ENCODE assay signal across 37 cellular contexts in genomic region chr21:32415999-32416398, GRCh38. TPM values are rescaled to one million over a fixed set of nuclear protein-coding genes. Genes with fewer than 3 reads are reported as not detected.
DNase-seq lines count a peak whose midpoint lies in the region; ATAC-seq, FAIRE-seq and TF ChIP-seq lines count a peak whose summit lies in the region.
"Had no signal": no experiment of that assay in that cellular context is flagged by ENCODE, and none has a peak within 500 bp of the region (broad histone marks: within the 10 kb centered on the region; RNA-seq: fewer than 3 reads in every experiment).

No MANE protein-coding gene starts in this region.

- no TSS peak for BruUV-seq in HCT116 (replicated peaks; lab: Mats Ljungman, UMichigan)

- H3K27ac ChIP-seq in A549 (peak overlapping the region; percentile 98 to 100), HCT116 (ENCODE audit: low read depth, low read length) (no peak overlapping the region), cingulate gyrus (ENCODE audit: low read depth, low read length) (peak overlapping the region; percentile 40), neural progenitor cell (no peak overlapping the region), kidney (ENCODE audit: low read depth in 2 of 2, low read length in 2 of 2) (no peak overlapping the region)
- H3K27ac ChIP-seq: BLaER1 treated with 17β-estradiol and CSF1 and Interleukin-3, amounts not matched to agents 10 nM and 100 nM; hepatocyte; Peyer's patch had no signal

- no peak overlapping the region for H3K4me3 Mint-ChIP-seq in neural progenitor cell
- H3K4me3 Mint-ChIP-seq: activated CD4-positive, alpha-beta T cell treated with anti-CD3 and anti-CD28 coated beads for 36 hours; activated CD8-positive, alpha-beta T cell treated with anti-CD3 and anti-CD28 coated beads for 36 hours; activated T-helper 17 cell treated with anti-CD3 and anti-CD28 coated beads, Interleukin-2, amount 50 U/mL, for 72 hours had no signal

- H3K4me2 ChIP-seq in A549: peak overlapping the region; percentile 99
- H3K4me2 ChIP-seq in HCT116 (ENCODE audit: low read length): 0 out of 2 replicates have a peak overlapping the region, but pooled peaks have one; percentile 0
- H3K4me2 ChIP-seq in neural progenitor cell: peak overlapping the region; percentile 78
- H3K4me2 ChIP-seq: BLaER1 treated with 17β-estradiol and CSF1 and Interleukin-3, amounts not matched to agents 10 nM and 100 nM; hepatocyte had no signal

- H3K4me3 ChIP-seq in A549: peak overlapping the region; percentile 58; the same call in 1 of the 3 replicates
- H3K4me3 ChIP-seq in HCT116 (replicated peaks in 1 of 2; ENCODE audit: low read depth in 1 of 2, low read length in 2 of 2): no peak overlapping the region
- H3K4me3 ChIP-seq in neural progenitor cell: peak overlapping the region; percentile 13
- no peak overlapping the region for H3K4me3 ChIP-seq in kidney (ENCODE audit: low read length in 2 of 2)
- H3K4me3 ChIP-seq: BLaER1 treated with 17β-estradiol and CSF1 and Interleukin-3, amounts not matched to agents 10 nM and 100 nM; hepatocyte; transverse colon had no signal

- TF ChIP-seq EP300 in A549 (IDR thresholded peaks at IDR 0.05): no peak

- H2AFZ ChIP-seq in HCT116 (ENCODE audit: low read depth, low read length, poor library complexity, severe bottlenecking) (no peak overlapping the region), neural progenitor cell (replicated peaks) (peak overlapping the region; percentile 82)
- H2AFZ ChIP-seq: hepatocyte had no signal

- no peaks in the 10 kb centered on the region for H3K36me3 Mint-ChIP-seq in neural progenitor cell

- H3K4me1 ChIP-seq in A549 (peaks cover 50% of the 10 kb centered on the region), HCT116 (ENCODE audit: control insufficient read depth in 1 of 2, insufficient read depth in 2 of 2, low read length in 2 of 2) (peaks cover 29 to 38% of the 10 kb centered on the region in 2 experiments; a peak in 3 of 4 replicates), neural progenitor cell (peaks cover 37% of the 10 kb centered on the region), kidney (ENCODE audit: control insufficient read depth in 1 of 2, insufficient read depth in 1 of 2, low read depth in 1 of 2, low read length in 2 of 2) (peaks cover 0 to 4% of the 10 kb centered on the region in 2 donors)

- DNase-seq in A549 (ENCODE audit: low read depth in 1 of 2, low spot score in 1 of 2) (no peak), HCT116 (ENCODE audit: low read depth, low spot score) (no peak), neural progenitor cell (ENCODE audit: low spot score) (no peak), iPS-NIHi7 (ENCODE audit: extremely low spot score) (no peak), pons (ENCODE audit: low spot score) (no peak), kidney (no peak), glomerular visceral epithelial cell (ENCODE audit: extremely low spot score) (no peak)
- DNase-seq: activated CD4-positive, alpha-beta T cell treated with anti-CD3 and anti-CD28 coated beads for 36 hours; activated CD8-positive, alpha-beta T cell treated with anti-CD3 and anti-CD28 coated beads for 36 hours; activated naive CD4-positive, alpha-beta T cell treated with anti-CD3 and anti-CD28 coated beads, Interleukin-2, amount 50 U/mL, for 16 hours; COR-L47; cortex of kidney; DMS53; foreskin melanocyte; HCEC 1CT; Kasumi-1; left colon; mesendoderm; MV-4-11; NCI-H1436; NCI-H2081 treated with DMSO at 0.1 percent for 48 hours; NCI-H446; NCI-H748 treated with DMSO at 0.1 percent for 48 hours; Peyer's patch; SHP77 treated with DMSO at 0.1 percent for 48 hours; stimulated activated CD4-positive, alpha-beta T cell treated with anti-CD3 and anti-CD28 coated beads, Interleukin-12 subunit alpha, Interleukin-12 subunit beta, amount 100 ng/mL, for 4 hours; stimulated activated CD4-positive, alpha-beta T cell treated with anti-CD3 and anti-CD28 coated beads, Interleukin-2, amount 100 ng/mL, for 48 hours; T1000; transverse colon had no signal

- no peak for TF ChIP-seq RAD21 in A549 (conservative IDR thresholded peaks at IDR 0.05 in 1 of 2, IDR thresholded peaks at IDR 0.05 in 1 of 2)
- TF ChIP-seq RAD21 in HCT116 (IDR thresholded peaks at IDR 0.05; ENCODE audit: low read depth): no peak

- H3K9ac ChIP-seq in HCT116 (ENCODE audit: low read length) (no peak overlapping the region), neural progenitor cell (no peak overlapping the region), kidney (ENCODE audit: low read length in 2 of 2) (no peak overlapping the region)
- H3K9ac ChIP-seq: BLaER1 treated with 17β-estradiol and CSF1 and Interleukin-3, amounts not matched to agents 10 nM and 100 nM had no signal

- peaks cover 34% of the 10 kb centered on the region for H3K27me3 Mint-ChIP-seq in neural progenitor cell (ENCODE audit: insufficient read depth, low read depth)
- H3K27me3 Mint-ChIP-seq: activated CD4-positive, alpha-beta T cell treated with anti-CD3 and anti-CD28 coated beads for 36 hours; activated CD8-positive, alpha-beta T cell treated with anti-CD3 and anti-CD28 coated beads for 36 hours; activated T-helper 17 cell treated with anti-CD3 and anti-CD28 coated beads, Interleukin-2, amount 50 U/mL, for 72 hours had no signal

- TF ChIP-seq CTCF in A549 (IDR thresholded peaks at IDR 0.05) (no peak), HCT116 (IDR thresholded peaks at IDR 0.05 in 2 of 3, conservative IDR thresholded peaks at IDR 0.05 in 1 of 3; ENCODE audit: borderline replicate concordance in 1 of 3, insufficient read depth in 1 of 3, low read depth in 2 of 3, low read length in 2 of 3) (no peak), neural progenitor cell (IDR thresholded peaks at IDR 0.05) (no peak), kidney (IDR thresholded peaks at IDR 0.05; ENCODE audit: borderline replicate concordance, extremely low read depth, insufficient read depth) (no peak)

- H3K79me2 ChIP-seq in HCT116 (ENCODE audit: insufficient read depth, low read length) (peaks cover 84% of the 10 kb centered on the region), neural progenitor cell (ENCODE audit: low read depth) (no peaks in the 10 kb centered on the region)
- H3K79me2 ChIP-seq: hepatocyte had no signal

- ATAC-seq in A549: no peak
- no peak for ATAC-seq in HCT116
- ATAC-seq: activated CD4-positive, alpha-beta T cell treated with anti-CD3 and anti-CD28 coated beads for 36 hours; activated CD8-positive, alpha-beta T cell treated with anti-CD3 and anti-CD28 coated beads for 36 hours; activated T-helper 17 cell treated with anti-CD3 and anti-CD28 coated beads, Interleukin-2, amount 50 U/mL, for 72 hours; esophagus mucosa; left colon; sciatic nerve had no signal

- POLR2A ChIA-PET in A549 (lab: Yijun Ruan, JAX) (no interaction called here), HCT116 (lab: Charles Lee) (no interaction called here)

- H3K27ac Mint-ChIP-seq in neural progenitor cell: peak overlapping the region; percentile 58
- H3K27ac Mint-ChIP-seq: activated CD4-positive, alpha-beta T cell treated with anti-CD3 and anti-CD28 coated beads for 36 hours; activated CD8-positive, alpha-beta T cell treated with anti-CD3 and anti-CD28 coated beads for 36 hours; activated T-helper 17 cell treated with anti-CD3 and anti-CD28 coated beads, Interleukin-2, amount 50 U/mL, for 72 hours had no signal

- peaks cover 40% of the 10 kb centered on the region for H3F3A ChIP-seq in neural progenitor cell (ENCODE audit: low read depth)

- H3K27me3 ChIP-seq in HCT116 (ENCODE audit: insufficient read depth, low read length): no peaks in the 10 kb centered on the region
- H3K27me3 ChIP-seq in neural progenitor cell: peaks cover 49% of the 10 kb centered on the region
- H3K27me3 ChIP-seq: Peyer's patch, transverse colon had no signal

- H3K4me1 Mint-ChIP-seq in neural progenitor cell: peaks cover 32% of the 10 kb centered on the region

- FAIRE-seq in A549 (lab: Jason Lieb, UNC) (no peak), kidney (lab: Jason Lieb, UNC) (no peak)
- FAIRE-seq: GM12892 had no signal

- no peaks in the 10 kb centered on the region for H3K9me3 ChIP-seq in A549
- no peaks in the 10 kb centered on the region for H3K9me3 ChIP-seq in HCT116 (ENCODE audit: control insufficient read depth in 1 of 2, insufficient read depth in 1 of 2, low read depth in 1 of 2, low read length in 2 of 2)
- no peaks in the 10 kb centered on the region for H3K9me3 ChIP-seq in neural progenitor cell (ENCODE audit: low read depth)
- H3K9me3 ChIP-seq in kidney (ENCODE audit: control insufficient read depth in 1 of 2, low read length in 2 of 2): no peaks in the 10 kb centered on the region
- H3K9me3 ChIP-seq: BLaER1 treated with 17β-estradiol and CSF1 and Interleukin-3, amounts not matched to agents 10 nM and 100 nM; Peyer's patch; transverse colon had no signal

- WGBS in A549 (ENCODE audit: missing lambda C conversion rate): 88% methylated on average over 1 of the region's 2 CpGs

- intact Hi-C loops in HCT116 (cut with micrococcal nuclease) (no loop called here), kidney (cut with DNase I) (no loop called here)

- TF ChIP-seq POLR2A in A549 (IDR thresholded peaks at IDR 0.05; ENCODE audit: low read length) (no peak), HCT116 (IDR thresholded peaks at IDR 0.05; ENCODE audit: borderline replicate concordance, extremely low read depth, insufficient read depth, insufficient read length) (no peak)

- H3K36me3 ChIP-seq in HCT116 (ENCODE audit: control insufficient read depth in 1 of 2, insufficient read depth in 2 of 2, low read length in 2 of 2) (peaks cover 0 to 4% of the 10 kb centered on the region in 2 experiments; a peak in 1 of 4 replicates), neural progenitor cell (no peaks in the 10 kb centered on the region), kidney (ENCODE audit: control insufficient read depth in 1 of 2, insufficient read depth in 2 of 2, low read length in 2 of 2) (no peaks in the 10 kb centered on the region)
- H3K36me3 ChIP-seq: BLaER1 treated with 17β-estradiol and CSF1 and Interleukin-3, amounts not matched to agents 10 nM and 100 nM; Peyer's patch; transverse colon had no signal

- RAD21 ChIA-PET in HCT116 (lab: Charles Lee; ENCODE audit: low non-redundant PET in 1 of 2, low total read pairs in 2 of 2, uncharacterized antibody in 2 of 2, unreplicated experiment in 2 of 2): no interaction called here

- H4K20me1 ChIP-seq in HCT116 (ENCODE audit: insufficient read depth) (no peaks in the 10 kb centered on the region), neural progenitor cell (ENCODE audit: low read depth) (peaks cover 4% of the 10 kb centered on the region)

- H3K9me2 ChIP-seq in HCT116 (ENCODE audit: insufficient read depth): no peaks in the 10 kb centered on the region

- no peaks in the 10 kb centered on the region for H3K9me3 Mint-ChIP-seq in neural progenitor cell
- H3K9me3 Mint-ChIP-seq: activated CD8-positive, alpha-beta T cell treated with anti-CD3 and anti-CD28 coated beads for 36 hours; activated T-helper 17 cell treated with anti-CD3 and anti-CD28 coated beads, Interleukin-2, amount 50 U/mL, for 72 hours had no signal

- CTCF ChIA-PET in A549 (lab: Yijun Ruan, JAX): interaction anchor here (1.0 to 9.2 kb wide), 9 partner anchors 49 to 193 kb away, joined by 3 to 61 read pairs (median 4); no protein-coding TSS in a partner anchor
- CTCF ChIA-PET in HCT116 (lab: Charles Lee): interaction anchor here (0.8 to 2.7 kb wide), 3 partner anchors 153 to 185 kb away, joined by 3 to 22 read pairs (median 3); no protein-coding TSS in a partner anchor

RNA-seq across cellular contexts. Expression of gene EVA1C, which starts 3.5 kb away (rescaled TPM):
- 41.1 and 45.5 TPM in 2 replicates for polyA plus RNA-seq in A549 (2011; rRNA removed)
- polyA plus RNA-seq in A549 (2012; cell fraction: cytosol; rRNA removed): 14.5 and 15.7 TPM in 2 replicates
- 13.0 and 15.6 TPM in 2 replicates for polyA plus RNA-seq in A549 (2012; cell fraction: nucleus; rRNA removed)
- 42.3 to 50.4 TPM (median 48.0 TPM) in 3 replicates for polyA plus RNA-seq in A549 (2017; fragmentation: RNase III; extraction: RNeasy Plus Mini Kit Qiagen cat#74134 plus additional on column Dnase treatment)
- 22.8 and 29.4 TPM in 2 replicates for polyA minus RNA-seq in A549 (2011; rRNA and poly(A)+ RNA removed)
- total RNA-seq in HCT116 (2021; ENCODE audit: unreplicated experiment): 29.3 TPM
- polyA plus RNA-seq in HCT116 (2012): 13.5 and 14.9 TPM in 2 replicates
- 0.56 and 1.2 TPM in 2 replicates for total RNA-seq in neural progenitor cell (ENCODE audit: low replicate concordance)
- total RNA-seq in kidney: 63.4 TPM
- polyA plus RNA-seq in kidney (ENCODE audit: insufficient read depth, low read depth, low replicate concordance): 13.8 TPM
- total RNA-seq: G401 had no signal

RNA-seq across cellular contexts. Expression of gene URB1, which starts 23.2 kb away (rescaled TPM):
- polyA plus RNA-seq in A549 (2011; rRNA removed) (8.7 and 9.0 TPM in 2 replicates), A549 (2017; fragmentation: RNase III; extraction: RNeasy Plus Mini Kit Qiagen cat#74134 plus additional on column Dnase treatment) (9.5 to 10.3 TPM (median 10.1 TPM) in 3 replicates), kidney (ENCODE audit: insufficient read depth, low read depth, low replicate concordance) (1.7 TPM)
- polyA plus RNA-seq in A549 (2012; cell fraction: cytosol; rRNA removed): 4.8 and 6.7 TPM in 2 replicates
- polyA plus RNA-seq in A549 (2012; cell fraction: nucleus; rRNA removed): 14.2 and 16.0 TPM in 2 replicates
- 21.2 and 22.7 TPM in 2 replicates for polyA minus RNA-seq in A549 (2011; rRNA and poly(A)+ RNA removed)
- total RNA-seq in HCT116 (2021; ENCODE audit: unreplicated experiment) (28.3 TPM), neural progenitor cell (ENCODE audit: low replicate concordance) (7.7 and 12.2 TPM in 2 replicates), kidney (15.0 TPM)
- polyA plus RNA-seq in HCT116 (2012): 11.9 and 13.4 TPM in 2 replicates

Comparison
In these comparisons a context has a peak if more than half of its experiments do, and no peak if none do; other contexts are left out.
1. H3K27ac ChIP-seq: peak in A549 (2 of 2) and cingulate gyrus (single experiment); none in HCT116 (single experiment), neural progenitor cell (single experiment) and kidney (0 of 2).
2. H3K4me2 ChIP-seq: peak in every context shown above with its lines; median percentile 99 in A549; 78 in neural progenitor cell; 0 in HCT116.
3. H3K4me3 ChIP-seq: peak in A549 (single experiment) and neural progenitor cell (single experiment); none in HCT116 (0 of 2) and kidney (0 of 2).
4. RNA of gene EVA1C, which starts 3.5 kb away (total RNA-seq): 63.4 TPM in kidney (single experiment) and 29.3 TPM in HCT116 (single experiment); 0.56 to 1.2 TPM in neural progenitor cell; every median in the first group is over 10 times any median in the second.